In genomic region chr3:196284396-196284795, GRCh38 we compare ENCODE assay signal across 16 cellular contexts. TPM values are rescaled to one million over a fixed set of nuclear protein-coding genes. Genes with fewer than 3 reads are reported as not detected.
DNase-seq lines count a peak whose midpoint lies in the region; ATAC-seq, FAIRE-seq and TF ChIP-seq lines count a peak whose summit lies in the region.
"Had no signal": no experiment of that assay in that cellular context is flagged by ENCODE, and none has a peak within 500 bp of the region (broad histone marks: within the 10 kb centered on the region; RNA-seq: fewer than 3 reads in every experiment).

No MANE protein-coding gene starts in this region.

- no peak for FAIRE-seq in small intestine (lab: Jason Lieb, UNC)
- FAIRE-seq: GM18507, H1, pancreas had no signal

- H3K27ac ChIP-seq in heart left ventricle = peak overlapping the region in 9 of 12 donors; percentile 2 to 85 (median 28)
- H3K27ac ChIP-seq in Panc1 (ENCODE audit: low read length) = 0 out of 2 replicates have a peak overlapping the region, but pooled peaks have one; percentile 11
- H3K27ac ChIP-seq in right cardiac atrium (ENCODE audit: low read length) = peak overlapping the region; percentile 36
- no peak overlapping the region for H3K27ac ChIP-seq in small intestine (ENCODE audit: low read depth in 1 of 2, low read length in 1 of 2)
- H3K27ac ChIP-seq: pancreas had no signal

- H3K27me3 ChIP-seq in heart left ventricle = no peaks in the 10 kb centered on the region
- H3K27me3 ChIP-seq in Panc1 (ENCODE audit: control insufficient read depth, insufficient read depth, low read length) = no peaks in the 10 kb centered on the region
- H3K27me3 ChIP-seq in right cardiac atrium (ENCODE audit: control insufficient read depth, insufficient read depth) = no peaks in the 10 kb centered on the region
- no peaks in the 10 kb centered on the region for H3K27me3 ChIP-seq in small intestine (ENCODE audit: control insufficient read depth in 2 of 2, insufficient read depth in 2 of 2, low read length in 2 of 2)
- H3K27me3 ChIP-seq: pancreas had no signal

- H3K9me3 ChIP-seq in heart left ventricle (no peaks in the 10 kb centered on the region), Panc1 (ENCODE audit: control insufficient read depth, insufficient read depth, low read depth, low read length) (no peaks in the 10 kb centered on the region), right cardiac atrium (ENCODE audit: control insufficient read depth, low read length) (no peaks in the 10 kb centered on the region), small intestine (ENCODE audit: control insufficient read depth, low read depth) (no peaks in the 10 kb centered on the region)
- H3K9me3 ChIP-seq: pancreas had no signal

- TF ChIP-seq CTCF in heart left ventricle (IDR thresholded peaks at IDR 0.05) = no peak
- no peak for TF ChIP-seq CTCF in Panc1 (IDR thresholded peaks at IDR 0.05)

- DNase-seq in heart left ventricle (no peak), left cardiac atrium (no peak), Panc1 (ENCODE audit: low read depth, low spot score) (no peak), right cardiac atrium (no peak), small intestine (peak; percentile 16), HuH-7.5 (ENCODE audit: low spot score) (no peak)
- DNase-seq: cortex of kidney, NCI-H1694 treated with DMSO at 0.1 percent for 48 hours, pancreas had no signal

- BruUV-seq in Panc1 (replicated peaks; lab: Mats Ljungman, UMichigan) = TSS peak; percentile 23

- no peak for ATAC-seq in heart left ventricle
- ATAC-seq in left cardiac atrium = no peak
- no peak for ATAC-seq in Panc1
- no peak for ATAC-seq in right cardiac atrium
- no peak for ATAC-seq in HG02678 (IDR thresholded peaks at IDR 0.05; ENCODE audit: unreplicated experiment)
- no peak for ATAC-seq in HG02588 (IDR thresholded peaks at IDR 0.05; ENCODE audit: unreplicated experiment)
- ATAC-seq: activated naive CD4-positive, alpha-beta T cell treated with anti-CD3 and anti-CD28 coated beads, Interleukin-2, amount 50 U/mL, for 72 hours; pancreas; stimulated activated effector memory CD8-positive, alpha-beta T cell treated with anti-CD3 and anti-CD28 coated beads, Interleukin-12 subunit alpha, Interleukin-12 subunit beta, amount 100 ng/mL, for 72 hours had no signal

- WGBS in heart left ventricle, 4 donors = 13 to 39% (median 35%) methylated on average over 3 of the region's 3 CpGs
- 51% methylated on average over 3 of the region's 3 CpGs for WGBS in right cardiac atrium
- 36 to 41% (median 39%) methylated on average over 3 of the region's 3 CpGs for WGBS in small intestine, 3 donors

- in situ Hi-C loops in Panc1 (cut with HindIII; ENCODE audit: low pct_unique_long_range_greater_than_20kb, low sequenced_read_pairs) = no loop called here

- peaks cover 0 to 80% (median 61%) of the 10 kb centered on the region in 12 donors for H3K4me1 ChIP-seq in heart left ventricle
- peaks cover 50% of the 10 kb centered on the region for H3K4me1 ChIP-seq in Panc1 (ENCODE audit: control insufficient read depth, insufficient read depth, low read length)
- H3K4me1 ChIP-seq in right cardiac atrium (ENCODE audit: control insufficient read depth, insufficient read depth, low read length) = peaks cover 5% of the 10 kb centered on the region
- peaks cover 4 to 11% of the 10 kb centered on the region in 2 donors for H3K4me1 ChIP-seq in small intestine (ENCODE audit: control insufficient read depth in 2 of 2, insufficient read depth in 1 of 2, low read depth in 1 of 2, low read length in 1 of 2)

- H3K4me3 ChIP-seq in heart left ventricle (peak overlapping the region in 1 of 12 donors; percentile 0), Panc1 (ENCODE audit: low read depth in 2 of 2, low read length in 2 of 2) (no peak overlapping the region), right cardiac atrium (ENCODE audit: low read length) (no peak overlapping the region), small intestine (ENCODE audit: low read depth in 1 of 2, low read length in 2 of 2) (peak overlapping the region in 1 of 2 donors; percentile 66)
- H3K4me3 ChIP-seq: pancreas had no signal

- CTCF ChIA-PET in Panc1 (lab: Charles Lee) = no interaction called here

- POLR2A ChIA-PET in Panc1 (lab: Charles Lee) = interaction anchor here (0.8 kb wide), 1 partner anchor 14 kb away, joined by 3 read pairs; no protein-coding TSS in a partner anchor

- no peak for TF ChIP-seq POLR2A in heart left ventricle (IDR thresholded peaks at IDR 0.05)

- intact Hi-C loops in heart left ventricle (cut with DNase I) = no loop called here
- intact Hi-C loops in left cardiac atrium (cut with DNase I) = no loop called here
- intact Hi-C loops in Panc1 (cut with micrococcal nuclease; ENCODE audit: unreplicated experiment) = no loop called here
- intact Hi-C loops in right cardiac atrium (cut with DNase I) = no loop called here

- H3K36me3 ChIP-seq in heart left ventricle (peaks cover 0 to 6% (median 0%) of the 10 kb centered on the region in 9 donors), Panc1 (ENCODE audit: control insufficient read depth, insufficient read depth, low read length) (no peaks in the 10 kb centered on the region; the same call in 1 of the 2 replicates), small intestine (ENCODE audit: control insufficient read depth in 2 of 2, insufficient read depth in 2 of 2, low read length in 2 of 2) (no peaks in the 10 kb centered on the region)
- H3K36me3 ChIP-seq: pancreas had no signal

RNA-seq across cellular contexts. Expression of gene PCYT1A, which starts 3.1 kb away (rescaled TPM):
- total RNA-seq in heart left ventricle (100 to 1,000 TPM in 7 of 9 donors, 10 to 100 TPM in 2; 90.4 to 149 (median 105) TPM), left cardiac atrium (10 to 100 TPM; 71.7 to 83.9 TPM), Panc1 (2021; ENCODE audit: unreplicated experiment) (96.8 TPM), right cardiac atrium (10 to 100 TPM; 79.7 to 87.7 (median 85.7) TPM)
- polyA plus RNA-seq in heart left ventricle (10 to 100 TPM; 29.4 to 58.0 TPM), right cardiac atrium (34.8 TPM), small intestine (10 to 100 TPM; 47.0 to 92.8 (median 48.9) TPM)
- polyA plus RNA-seq in Panc1 (2012; ENCODE audit: insufficient read length) = 92.5 TPM

RNA-seq across cellular contexts. Expression of gene DYNLT2B, which starts 33.6 kb away (rescaled TPM):
- total RNA-seq in heart left ventricle (1 to 10 TPM; 1.9 to 4.6 (median 3.6) TPM), left cardiac atrium (1 to 10 TPM; 3.5 to 4.3 TPM), Panc1 (2021; ENCODE audit: unreplicated experiment) (41.4 TPM), right cardiac atrium (1 to 10 TPM; 3.6 to 4.7 (median 4.7) TPM)
- polyA plus RNA-seq in heart left ventricle (1 to 10 TPM; 4.3 to 8.8 TPM), right cardiac atrium (8.4 TPM), small intestine (10 to 100 TPM in 1 of 3 donors, 1 to 10 TPM in 2; 4.0 to 10.2 (median 6.2) TPM)
- polyA plus RNA-seq in Panc1 (2012; ENCODE audit: insufficient read length) = 44.7 TPM

RNA-seq across cellular contexts. Expression of gene TM4SF19, which starts 53.8 kb away (rescaled TPM):
- total RNA-seq in heart left ventricle = 10 to 100 TPM in 1 of 9 donors, 1 to 10 TPM in 1, under 1 TPM in 3, not detected in 4; 0.38 to 23.5 (median 0.85) TPM
- polyA plus RNA-seq in heart left ventricle = not detected
- not detected for total RNA-seq in left cardiac atrium
- total RNA-seq in Panc1 (2021; ENCODE audit: unreplicated experiment) = not detected
- 0.38 TPM for polyA plus RNA-seq in Panc1 (2012; ENCODE audit: insufficient read length)
- not detected for total RNA-seq in right cardiac atrium
- polyA plus RNA-seq in right cardiac atrium = not detected
- polyA plus RNA-seq in small intestine = not detected
- total RNA-seq: H1; T-helper 2 cell treated with Interferon-gamma antibody and Interleukin-4, amounts not matched to agents 100 ng/mL and 5 ng/mL, for 36 hours had no signal
- polyA plus RNA-seq: H1 had no signal

Comparison
In these comparisons a context has a peak if more than half of its experiments do, and no peak if none do; other contexts are left out.
1. H3K27ac ChIP-seq: peak in heart left ventricle (9 of 12), Panc1 (single experiment) and right cardiac atrium (single experiment); none in small intestine (0 of 2).